ENCODE assay signal across 2 cellular contexts in the genomic region with DNA sequence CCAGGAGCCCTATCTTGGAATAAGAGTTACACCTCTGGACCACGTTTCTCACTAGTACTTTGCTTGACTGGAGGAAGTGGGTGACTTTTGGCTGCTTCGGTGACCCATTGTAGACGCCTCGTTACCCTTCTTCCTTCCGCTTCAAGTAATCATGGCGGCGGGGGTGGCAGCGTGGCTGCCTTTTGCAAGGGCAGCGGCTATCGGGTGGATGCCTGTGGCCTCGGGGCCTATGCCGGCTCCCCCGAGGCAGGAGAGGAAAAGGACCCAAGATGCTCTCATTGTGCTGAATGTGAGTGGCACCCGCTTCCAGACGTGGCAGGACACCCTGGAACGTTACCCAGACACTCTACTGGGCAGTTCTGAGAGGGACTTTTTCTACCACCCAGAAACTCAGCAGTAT.
TF ChIP-seq lines count a peak whose summit lies in the region.

No MANE protein-coding gene starts in this region.

TF ChIP-seq in SK-N-SH, 30 proteins besides CTCF, POLR2A, EP300 and RAD21 (continued from another document):
- TF ChIP-seq, protein P1, sequence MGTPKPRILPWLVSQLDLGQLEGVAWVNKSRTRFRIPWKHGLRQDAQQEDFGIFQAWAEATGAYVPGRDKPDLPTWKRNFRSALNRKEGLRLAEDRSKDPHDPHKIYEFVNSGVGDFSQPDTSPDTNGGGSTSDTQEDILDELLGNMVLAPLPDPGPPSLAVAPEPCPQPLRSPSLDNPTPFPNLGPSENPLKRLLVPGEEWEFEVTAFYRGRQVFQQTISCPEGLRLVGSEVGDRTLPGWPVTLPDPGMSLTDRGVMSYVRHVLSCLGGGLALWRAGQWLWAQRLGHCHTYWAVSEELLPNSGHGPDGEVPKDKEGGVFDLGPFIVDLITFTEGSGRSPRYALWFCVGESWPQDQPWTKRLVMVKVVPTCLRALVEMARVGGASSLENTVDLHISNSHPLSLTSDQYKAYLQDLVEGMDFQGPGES (IDR thresholded peaks at IDR 0.05; ENCODE audit: low read depth, low read length) = no peak
- no peak for TF ChIP-seq ELF1 (IDR thresholded peaks at IDR 0.05)
- no peak for TF ChIP-seq SMC3 (IDR thresholded peaks at IDR 0.05; ENCODE audit: low read depth, low read length)
- no peak for TF ChIP-seq RXRA (IDR thresholded peaks at IDR 0.05; ENCODE audit: borderline replicate concordance, low read depth)
- no peak for TF ChIP-seq TCF12 (IDR thresholded peaks at IDR 0.05)
- TF ChIP-seq TAF1 (IDR thresholded peaks at IDR 0.05; ENCODE audit: borderline replicate concordance, low read depth, low read length) = no peak
- TF ChIP-seq EZH2phosphoT487 (IDR thresholded peaks at IDR 0.05; ENCODE audit: borderline replicate concordance, low read depth) = no peak
- no peak for TF ChIP-seq RCOR1 (IDR thresholded peaks at IDR 0.05; ENCODE audit: low read length)
- TF ChIP-seq JUND (IDR thresholded peaks at IDR 0.05) = no peak

TF ChIP-seq in SK-N-SH treated with all-trans-retinoic acid at 6 μM for 48 hours, 23 proteins besides CTCF, POLR2A, EP300 and RAD21 (continued from another document):
- TF ChIP-seq ZC3H10 (CRISPR knock-in tag; IDR thresholded peaks at IDR 0.05) (no peak), ZNF8 (CRISPR knock-in tag; IDR thresholded peaks at IDR 0.05) (no peak), SNAI2 (CRISPR knock-in tag; IDR thresholded peaks at IDR 0.05) (no peak), TCF4 (CRISPR knock-in tag; IDR thresholded peaks at IDR 0.05; ENCODE audit: borderline replicate concordance) (no peak), OSR1 (CRISPR knock-in tag; IDR thresholded peaks at IDR 0.05) (no peak), GLIS3 (CRISPR knock-in tag; IDR thresholded peaks at IDR 0.05) (no peak), ESRRG (CRISPR knock-in tag; IDR thresholded peaks at IDR 0.05) (no peak)
- TF ChIP-seq, protein P2, sequence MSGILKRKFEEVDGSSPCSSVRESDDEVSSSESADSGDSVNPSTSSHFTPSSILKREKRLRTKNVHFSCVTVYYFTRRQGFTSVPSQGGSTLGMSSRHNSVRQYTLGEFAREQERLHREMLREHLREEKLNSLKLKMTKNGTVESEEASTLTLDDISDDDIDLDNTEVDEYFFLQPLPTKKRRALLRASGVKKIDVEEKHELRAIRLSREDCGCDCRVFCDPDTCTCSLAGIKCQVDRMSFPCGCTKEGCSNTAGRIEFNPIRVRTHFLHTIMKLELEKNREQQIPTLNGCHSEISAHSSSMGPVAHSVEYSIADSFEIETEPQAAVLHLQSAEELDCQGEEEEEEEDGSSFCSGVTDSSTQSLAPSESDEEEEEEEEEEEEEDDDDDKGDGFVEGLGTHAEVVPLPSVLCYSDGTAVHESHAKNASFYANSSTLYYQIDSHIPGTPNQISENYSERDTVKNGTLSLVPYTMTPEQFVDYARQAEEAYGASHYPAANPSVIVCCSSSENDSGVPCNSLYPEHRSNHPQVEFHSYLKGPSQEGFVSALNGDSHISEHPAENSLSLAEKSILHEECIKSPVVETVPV (CRISPR knock-in tag; IDR thresholded peaks at IDR 0.05) = no peak
- TF ChIP-seq, protein P3, sequence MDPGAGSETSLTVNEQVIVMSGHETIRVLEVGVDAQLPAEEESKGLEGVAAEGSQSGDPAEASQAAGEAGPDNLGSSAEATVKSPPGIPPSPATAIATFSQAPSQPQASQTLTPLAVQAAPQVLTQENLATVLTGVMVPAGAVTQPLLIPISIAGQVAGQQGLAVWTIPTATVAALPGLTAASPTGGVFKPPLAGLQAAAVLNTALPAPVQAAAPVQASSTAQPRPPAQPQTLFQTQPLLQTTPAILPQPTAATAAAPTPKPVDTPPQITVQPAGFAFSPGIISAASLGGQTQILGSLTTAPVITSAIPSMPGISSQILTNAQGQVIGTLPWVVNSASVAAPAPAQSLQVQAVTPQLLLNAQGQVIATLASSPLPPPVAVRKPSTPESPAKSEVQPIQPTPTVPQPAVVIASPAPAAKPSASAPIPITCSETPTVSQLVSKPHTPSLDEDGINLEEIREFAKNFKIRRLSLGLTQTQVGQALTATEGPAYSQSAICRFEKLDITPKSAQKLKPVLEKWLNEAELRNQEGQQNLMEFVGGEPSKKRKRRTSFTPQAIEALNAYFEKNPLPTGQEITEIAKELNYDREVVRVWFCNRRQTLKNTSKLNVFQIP (CRISPR knock-in tag; IDR thresholded peaks at IDR 0.05; ENCODE audit: borderline replicate concordance, low read depth) = no peak
- TF ChIP-seq, protein P4, sequence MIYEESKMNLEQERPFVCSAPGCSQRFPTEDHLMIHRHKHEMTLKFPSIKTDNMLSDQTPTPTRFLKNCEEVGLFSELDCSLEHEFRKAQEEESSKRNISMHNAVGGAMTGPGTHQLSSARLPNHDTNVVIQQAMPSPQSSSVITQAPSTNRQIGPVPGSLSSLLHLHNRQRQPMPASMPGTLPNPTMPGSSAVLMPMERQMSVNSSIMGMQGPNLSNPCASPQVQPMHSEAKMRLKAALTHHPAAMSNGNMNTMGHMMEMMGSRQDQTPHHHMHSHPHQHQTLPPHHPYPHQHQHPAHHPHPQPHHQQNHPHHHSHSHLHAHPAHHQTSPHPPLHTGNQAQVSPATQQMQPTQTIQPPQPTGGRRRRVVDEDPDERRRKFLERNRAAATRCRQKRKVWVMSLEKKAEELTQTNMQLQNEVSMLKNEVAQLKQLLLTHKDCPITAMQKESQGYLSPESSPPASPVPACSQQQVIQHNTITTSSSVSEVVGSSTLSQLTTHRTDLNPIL (CRISPR knock-in tag; IDR thresholded peaks at IDR 0.05; ENCODE audit: low read depth) = no peak
- TF ChIP-seq, protein P5, sequence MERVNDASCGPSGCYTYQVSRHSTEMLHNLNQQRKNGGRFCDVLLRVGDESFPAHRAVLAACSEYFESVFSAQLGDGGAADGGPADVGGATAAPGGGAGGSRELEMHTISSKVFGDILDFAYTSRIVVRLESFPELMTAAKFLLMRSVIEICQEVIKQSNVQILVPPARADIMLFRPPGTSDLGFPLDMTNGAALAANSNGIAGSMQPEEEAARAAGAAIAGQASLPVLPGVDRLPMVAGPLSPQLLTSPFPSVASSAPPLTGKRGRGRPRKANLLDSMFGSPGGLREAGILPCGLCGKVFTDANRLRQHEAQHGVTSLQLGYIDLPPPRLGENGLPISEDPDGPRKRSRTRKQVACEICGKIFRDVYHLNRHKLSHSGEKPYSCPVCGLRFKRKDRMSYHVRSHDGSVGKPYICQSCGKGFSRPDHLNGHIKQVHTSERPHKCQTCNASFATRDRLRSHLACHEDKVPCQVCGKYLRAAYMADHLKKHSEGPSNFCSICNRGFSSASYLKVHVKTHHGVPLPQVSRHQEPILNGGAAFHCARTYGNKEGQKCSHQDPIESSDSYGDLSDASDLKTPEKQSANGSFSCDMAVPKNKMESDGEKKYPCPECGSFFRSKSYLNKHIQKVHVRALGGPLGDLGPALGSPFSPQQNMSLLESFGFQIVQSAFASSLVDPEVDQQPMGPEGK (CRISPR knock-in tag; IDR thresholded peaks at IDR 0.05; ENCODE audit: borderline replicate concordance) = no peak
